In the genomic region with DNA sequence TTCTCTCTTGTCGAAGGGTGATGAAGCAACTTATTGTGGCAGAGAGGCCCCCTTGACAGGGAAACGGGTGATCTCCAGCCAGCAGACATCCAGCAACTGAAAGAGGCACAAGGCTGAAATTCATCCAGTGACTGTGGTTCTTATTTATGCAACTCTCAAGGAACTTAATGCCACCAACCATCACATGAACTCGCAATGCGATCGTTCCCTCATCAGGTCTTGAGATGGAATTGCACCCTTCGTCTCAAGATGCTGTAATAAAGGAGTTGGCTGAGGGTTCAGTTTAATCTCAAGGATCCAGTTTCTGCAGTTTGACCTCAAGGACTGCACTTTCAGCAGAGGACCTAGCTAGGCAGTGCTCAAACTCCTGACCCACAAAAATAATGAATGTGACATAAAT, we compare ENCODE assay signal across 1 cellular context.
TF ChIP-seq lines count a peak whose summit lies in the region.

No MANE protein-coding gene starts in this region.

TF ChIP-seq in WTC11, 78 proteins besides CTCF, POLR2A, EP300 and RAD21 (continued from another document):
- TF ChIP-seq, protein P1, sequence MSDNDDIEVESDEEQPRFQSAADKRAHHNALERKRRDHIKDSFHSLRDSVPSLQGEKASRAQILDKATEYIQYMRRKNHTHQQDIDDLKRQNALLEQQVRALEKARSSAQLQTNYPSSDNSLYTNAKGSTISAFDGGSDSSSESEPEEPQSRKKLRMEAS (CRISPR knock-in tag; IDR thresholded peaks at IDR 0.05) = no peak
- no peak for TF ChIP-seq FOXP1 (CRISPR knock-in tag; IDR thresholded peaks at IDR 0.05; ENCODE audit: borderline replicate concordance)
- TF ChIP-seq, protein P2, sequence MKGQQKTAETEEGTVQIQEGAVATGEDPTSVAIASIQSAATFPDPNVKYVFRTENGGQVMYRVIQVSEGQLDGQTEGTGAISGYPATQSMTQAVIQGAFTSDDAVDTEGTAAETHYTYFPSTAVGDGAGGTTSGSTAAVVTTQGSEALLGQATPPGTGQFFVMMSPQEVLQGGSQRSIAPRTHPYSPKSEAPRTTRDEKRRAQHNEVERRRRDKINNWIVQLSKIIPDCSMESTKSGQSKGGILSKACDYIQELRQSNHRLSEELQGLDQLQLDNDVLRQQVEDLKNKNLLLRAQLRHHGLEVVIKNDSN (CRISPR knock-in tag; IDR thresholded peaks at IDR 0.05) = no peak
